8 cellular contexts compared by ENCODE assay signal in the genomic region with DNA sequence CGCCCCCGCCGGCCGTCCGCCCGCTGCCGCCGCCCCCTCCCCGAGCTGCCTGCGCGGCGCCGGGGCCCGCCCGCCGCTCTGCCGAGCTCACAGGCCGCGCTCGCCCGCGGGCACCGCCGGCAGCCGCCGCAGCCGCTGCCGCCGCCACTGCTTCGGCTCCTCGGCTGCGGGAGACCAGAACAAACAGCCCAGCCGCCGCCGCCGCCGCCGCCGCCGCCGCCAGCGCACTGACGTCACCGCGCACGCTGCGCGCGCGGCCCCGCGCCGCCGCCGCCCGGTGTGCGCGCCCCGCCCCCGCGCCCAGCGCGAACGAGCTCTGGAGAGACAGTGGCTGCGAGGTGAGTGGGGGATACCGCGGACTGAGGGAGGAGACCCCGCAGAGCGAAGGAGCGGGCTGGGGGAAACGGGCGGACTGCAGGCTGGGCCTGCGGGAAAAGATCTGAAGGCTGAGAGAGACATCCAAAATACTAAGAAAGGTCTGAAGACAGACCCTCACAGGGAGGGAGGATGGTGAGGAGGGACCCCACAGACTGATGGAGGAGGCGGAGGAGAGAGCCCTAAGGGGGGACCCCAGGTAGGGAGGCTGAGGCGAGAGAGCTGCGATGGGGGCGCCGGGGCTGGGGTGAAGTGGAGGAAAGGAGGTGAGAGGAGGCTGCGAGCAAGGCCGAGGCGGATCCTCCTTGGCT. TPM values are rescaled to one million over a fixed set of nuclear protein-coding genes. Genes with fewer than 3 reads are reported as not detected.
DNase-seq lines count a peak whose midpoint lies in the region; ATAC-seq, FAIRE-seq and TF ChIP-seq lines count a peak whose summit lies in the region.

A gene (minus strand): TSS at position 229 of the 686 bp plus-strand sequence. CDS start 59,440 bp downstream, outside the sequence.

- TF ChIP-seq CTCF in D721Med (IDR thresholded peaks at IDR 0.05; ENCODE audit: insufficient read depth, missing control alignments) (no peak), astrocyte of the cerebellum (IDR thresholded peaks at IDR 0.05; ENCODE audit: low read depth, low read length, missing control alignments) (no peak)

- in situ Hi-C loops in astrocyte of the cerebellum (cut with HindIII; ENCODE audit: low sequenced_read_pairs) = no loop called here

- peak; percentile 40 for ATAC-seq in GM21576 (IDR thresholded peaks at IDR 0.05; ENCODE audit: unreplicated experiment)
- ATAC-seq in sciatic nerve = peak; percentile 85
- ATAC-seq in HG03469 (IDR thresholded peaks at IDR 0.05; ENCODE audit: unreplicated experiment) = no peak

- no peak for FAIRE-seq in D721Med (lab: Jason Lieb, UNC)

- intact Hi-C loops in sciatic nerve (cut with DNase I) = no loop called here

- peak within 1 kb of the TSS; percentile 87 for H3K4me3 ChIP-seq in astrocyte of the cerebellum (ENCODE audit: low read depth, low read length)

- DNase-seq in D721Med (ENCODE audit: insufficient read length, low spot score) (peak; percentile 77), M059J (ENCODE audit: low read depth) (peak; percentile 46), T-helper 22 cell (ENCODE audit: low read depth) (peak; percentile 57), astrocyte of the cerebellum (ENCODE audit: low read depth) (no peak), hypothalamus (lab: John Stamatoyannopoulos, UW) (peak in 50 of 51 donors; percentile 6 to 76 (median 46)), sciatic nerve (ENCODE audit: low spot score) (peak; percentile 87)

RNA-seq across cellular contexts. Expression of the gene that starts here (rescaled TPM):
- 17.8 and 19.9 TPM in 2 replicates for total RNA-seq in M059J (2014; rRNA removed; shearing (Covaris generic))
- 110 TPM for total RNA-seq in sciatic nerve
